Comparison of ENCODE assay signal across 8 cellular contexts in the genomic region with DNA sequence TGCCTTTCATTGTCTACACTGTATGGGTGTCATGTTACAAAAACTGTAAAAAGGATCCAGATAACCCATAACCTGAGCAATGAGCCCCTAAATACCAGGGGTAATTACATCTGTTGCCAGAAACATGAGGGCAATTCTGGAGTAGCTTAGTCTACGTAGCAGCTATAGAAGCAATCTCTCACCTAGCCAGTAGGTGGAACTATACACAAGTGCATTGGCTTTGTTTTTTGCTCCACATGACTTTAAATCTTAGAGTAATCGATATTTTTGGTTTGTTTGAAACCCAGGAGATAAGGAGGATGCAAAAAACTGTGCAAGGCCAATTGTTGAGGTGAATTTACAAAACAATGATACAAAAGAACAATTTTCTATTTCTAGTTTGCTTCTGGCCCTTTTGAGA. TPM values are rescaled to one million over a fixed set of nuclear protein-coding genes. Genes with fewer than 3 reads are reported as not detected.
A peak's percentile ranks its signal among the peaks of the same experiment; 100 is the strongest.
DNase-seq lines count a peak whose midpoint lies in the region; ATAC-seq and TF ChIP-seq lines count a peak whose summit lies in the region.

No MANE protein-coding gene starts in this region.

- no peak overlapping the region for H3K4me3 Mint-ChIP-seq in activated CD8-positive, alpha-beta memory T cell treated with anti-CD3 and anti-CD28 coated beads, Interleukin-2, amount 10 ng/mL, durations not matched to agents 7 days and 5 days

- H4K20me1 ChIP-seq in PC-9 (ENCODE audit: insufficient read depth): no peaks in the 10 kb centered on the region

- H3K36me3 ChIP-seq in PC-9 (ENCODE audit: low read depth) (no peaks in the 10 kb centered on the region), parathyroid adenoma (ENCODE audit: control insufficient read depth, insufficient read depth, low read length) (no peaks in the 10 kb centered on the region)

- H3K4me2 ChIP-seq in PC-9 (no peak overlapping the region), parathyroid adenoma (ENCODE audit: low read length) (no peak overlapping the region)

- peak; percentile 36 for ATAC-seq in activated CD8-positive, alpha-beta memory T cell treated with anti-CD3 and anti-CD28 coated beads, Interleukin-2, amount 10 ng/mL, durations not matched to agents 7 days and 5 days
- ATAC-seq in HG02885 (IDR thresholded peaks at IDR 0.05; ENCODE audit: poor library complexity, unreplicated experiment) (peak; percentile 73), GM21381 (IDR thresholded peaks at IDR 0.05; ENCODE audit: unreplicated experiment) (no peak)

- no peaks in the 10 kb centered on the region for H3K27me3 Mint-ChIP-seq in activated CD8-positive, alpha-beta memory T cell treated with anti-CD3 and anti-CD28 coated beads, Interleukin-2, amount 10 ng/mL, durations not matched to agents 7 days and 5 days

- intact Hi-C loops in PC-9 (cut with micrococcal nuclease; ENCODE audit: unreplicated experiment): loop anchor here (5.0 kb wide), 1 partner anchor 1776 kb away; no protein-coding TSS in a partner anchor

- BruUV-seq in PC-9 (replicated peaks; lab: Mats Ljungman, UMichigan): no TSS peak

- CTCF ChIA-PET in activated CD8-positive, alpha-beta memory T cell treated with anti-CD3 and anti-CD28 coated beads, Interleukin-2, amount 10 ng/mL, durations not matched to agents 7 days and 5 days (lab: Charles Lee): interaction anchor here (0.7 to 1.3 kb wide), 6 partner anchors 9 to 1776 kb away, joined by 3 to 4 read pairs (median 4); no protein-coding TSS in a partner anchor
- CTCF ChIA-PET in PC-9 (lab: Charles Lee): no interaction called here

- H3K9me3 ChIP-seq in PC-9 (ENCODE audit: insufficient read depth, low read depth) (no peaks in the 10 kb centered on the region), parathyroid adenoma (ENCODE audit: control insufficient read depth, low read length) (no peaks in the 10 kb centered on the region)

- no peaks in the 10 kb centered on the region for H3K9me2 ChIP-seq in PC-9 (ENCODE audit: insufficient read depth)

- POLR2A ChIA-PET in PC-9 (lab: Charles Lee; ENCODE audit: unreplicated experiment): interaction anchor here (0.6 kb wide), 1 partner anchor 399 kb away, joined by 3 read pairs; no protein-coding TSS in a partner anchor

- H3K79me2 ChIP-seq in PC-9 (ENCODE audit: low read depth): no peaks in the 10 kb centered on the region
- no peaks in the 10 kb centered on the region for H3K79me2 ChIP-seq in parathyroid adenoma

- 0 out of 2 replicates have a peak, but pooled peaks cover 6% of the 10 kb centered on the region for H3K4me1 ChIP-seq in PC-9 (replicated peaks; ENCODE audit: insufficient read depth)
- no peaks in the 10 kb centered on the region for H3K4me1 ChIP-seq in parathyroid adenoma

- no peak overlapping the region for H3K9ac ChIP-seq in parathyroid adenoma

- H3K27ac ChIP-seq in PC-9 (no peak overlapping the region), parathyroid adenoma (no peak overlapping the region)

- H3K27ac Mint-ChIP-seq in activated CD8-positive, alpha-beta memory T cell treated with anti-CD3 and anti-CD28 coated beads, Interleukin-2, amount 10 ng/mL, durations not matched to agents 7 days and 5 days: no peak overlapping the region

- TF ChIP-seq CTCF in PC-9 (conservative IDR thresholded peaks at IDR 0.05): peak; percentile 68
- peak; percentile 70 for TF ChIP-seq CTCF in epithelial cell of proximal tubule (conservative IDR thresholded peaks at IDR 0.05; ENCODE audit: low read depth, low read length)
- TF ChIP-seq CTCF in parathyroid adenoma (IDR thresholded peaks at IDR 0.05): peak; percentile 49

- no peak for DNase-seq in activated CD8-positive, alpha-beta memory T cell treated with anti-CD3 and anti-CD28 coated beads, Interleukin-2, amount 10 ng/mL, durations not matched to agents 7 days and 5 days
- no peak for DNase-seq in activated CD8-positive, alpha-beta memory T cell treated with anti-CD3 and anti-CD28 coated beads for 24 hours
- DNase-seq in PC-9: peak in 1 of 2 experiments; percentile 34
- DNase-seq in epithelial cell of proximal tubule (ENCODE audit: low read depth): no peak
- no peak for DNase-seq in activated effector memory CD4-positive, alpha-beta T cell treated with anti-CD3 and anti-CD28 coated beads, Interleukin-2, amount 50 U/mL, for 16 hours

- no peak overlapping the region for H2AFZ ChIP-seq in PC-9
- H2AFZ ChIP-seq in parathyroid adenoma: no peak overlapping the region

- no peaks in the 10 kb centered on the region for H3K9me3 Mint-ChIP-seq in activated CD8-positive, alpha-beta memory T cell treated with anti-CD3 and anti-CD28 coated beads, Interleukin-2, amount 10 ng/mL, durations not matched to agents 7 days and 5 days (ENCODE audit: low read depth)

- H3K27me3 ChIP-seq in PC-9 (ENCODE audit: insufficient read depth, low read depth) (no peaks in the 10 kb centered on the region), parathyroid adenoma (ENCODE audit: control insufficient read depth, insufficient read depth, low read length) (no peaks in the 10 kb centered on the region)

- H3K36me3 Mint-ChIP-seq in activated CD8-positive, alpha-beta memory T cell treated with anti-CD3 and anti-CD28 coated beads, Interleukin-2, amount 10 ng/mL, durations not matched to agents 7 days and 5 days: peaks cover 8% of the 10 kb centered on the region

- peaks cover 2% of the 10 kb centered on the region for H3K4me1 Mint-ChIP-seq in activated CD8-positive, alpha-beta memory T cell treated with anti-CD3 and anti-CD28 coated beads, Interleukin-2, amount 10 ng/mL, durations not matched to agents 7 days and 5 days

- no peaks in the 10 kb centered on the region; the same call in 1 of the 2 replicates for H3F3A ChIP-seq in PC-9 (ENCODE audit: insufficient read depth, low read depth)

- H3K4me3 ChIP-seq in PC-9 (no peak overlapping the region), epithelial cell of proximal tubule (ENCODE audit: low read depth, low read length) (no peak overlapping the region), parathyroid adenoma (ENCODE audit: low read depth, low read length) (no peak overlapping the region)

RNA-seq across cellular contexts. Expression of a gene that starts 57.5 kb away (rescaled TPM):
- under 1 TPM; 0.21 to 0.47 TPM for total RNA-seq in activated CD8-positive, alpha-beta memory T cell treated with anti-CD3 and anti-CD28 coated beads, Interleukin-2, amount 10 ng/mL, durations not matched to agents 7 days and 5 days
- total RNA-seq in PC-9 (2021) (not detected in 2 replicates), epithelial cell of proximal tubule (not detected in 2 replicates)
